10 cellular contexts compared by ENCODE assay signal in the genomic region with DNA sequence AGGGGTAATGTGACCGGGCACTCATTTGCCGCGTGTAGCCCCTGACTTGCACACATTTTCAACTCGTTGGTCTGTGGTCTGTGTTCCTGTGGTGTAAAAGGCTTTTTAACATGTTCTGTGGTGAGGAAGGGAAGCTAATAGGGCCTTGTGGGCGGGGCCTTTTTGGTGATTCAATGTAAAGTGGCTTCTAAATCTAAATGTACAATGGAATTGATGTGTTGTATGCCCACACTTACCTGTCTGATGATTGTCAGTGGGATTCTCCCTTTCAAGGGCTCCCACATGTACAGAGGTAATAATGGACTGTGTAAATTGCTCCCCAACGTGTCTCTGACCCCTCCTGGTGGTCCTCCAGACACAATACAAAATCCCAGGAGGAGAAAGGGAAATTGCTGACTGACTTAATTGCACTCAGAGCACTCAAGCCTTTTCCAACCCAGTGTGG. TPM values are rescaled to one million over a fixed set of nuclear protein-coding genes. Genes with fewer than 3 reads are reported as not detected.
DNase-seq lines count a peak whose midpoint lies in the region; ATAC-seq and TF ChIP-seq lines count a peak whose summit lies in the region.
"Had no signal": no experiment of that assay in that cellular context is flagged by ENCODE, and none has a peak within 500 bp of the region (broad histone marks: within the 10 kb centered on the region; RNA-seq: fewer than 3 reads in every experiment).

No MANE protein-coding gene starts in this region.

- H3F3A ChIP-seq in GM23338 (replicated peaks; ENCODE audit: low read depth) = no peaks in the 10 kb centered on the region; the same call in 1 of the 2 replicates

- no peak overlapping the region for H3K4me3 Mint-ChIP-seq in GM23338
- H3K4me3 Mint-ChIP-seq in activated naive CD4-positive, alpha-beta T cell treated with anti-CD3 and anti-CD28 coated beads, Interleukin-2, amount 50 U/mL, for 24 hours = no peak overlapping the region

- DNase-seq in GM23338 (ENCODE audit: low spot score) = peak; percentile 59
- DNase-seq in NCI-H2227 (lab: John Stamatoyannopoulos, UW; ENCODE audit: unreplicated experiment) = peak; percentile 86
- DNase-seq in stimulated activated CD4-positive, alpha-beta T cell treated with anti-CD3 and anti-CD28 coated beads, Interleukin-15, amount 100 ng/mL, for 48 hours (ENCODE audit: low read depth in 2 of 2) = peak; percentile 12 to 19
- DNase-seq in MG63 = no peak
- no peak for DNase-seq in Right ventricle myocardium superior
- DNase-seq: anterior cingulate cortex had no signal

- peaks cover 10% of the 10 kb centered on the region for H3K4me1 Mint-ChIP-seq in GM23338
- H3K4me1 Mint-ChIP-seq in activated naive CD4-positive, alpha-beta T cell treated with anti-CD3 and anti-CD28 coated beads, Interleukin-2, amount 50 U/mL, for 24 hours = peaks cover 25% of the 10 kb centered on the region

- H3K27ac ChIP-seq in GM23338 (ENCODE audit: low read depth) = no peak overlapping the region
- H3K27ac ChIP-seq: SK-N-MC had no signal

- H3K27ac Mint-ChIP-seq in GM23338 = no peak overlapping the region
- H3K27ac Mint-ChIP-seq in activated naive CD4-positive, alpha-beta T cell treated with anti-CD3 and anti-CD28 coated beads, Interleukin-2, amount 50 U/mL, for 24 hours = peak overlapping the region; percentile 66

- H3K79me2 ChIP-seq in GM23338 (replicated peaks; ENCODE audit: insufficient read depth) = no peaks in the 10 kb centered on the region

- H3K9me3 Mint-ChIP-seq in GM23338 = no peaks in the 10 kb centered on the region
- no peaks in the 10 kb centered on the region for H3K9me3 Mint-ChIP-seq in activated naive CD4-positive, alpha-beta T cell treated with anti-CD3 and anti-CD28 coated beads, Interleukin-2, amount 50 U/mL, for 24 hours

- no peaks in the 10 kb centered on the region for H4K20me1 ChIP-seq in GM23338 (replicated peaks; ENCODE audit: insufficient read depth)

- no peak overlapping the region for H3K4me2 ChIP-seq in GM23338

- H2AFZ ChIP-seq in GM23338 = no peak overlapping the region

- H3K4me3 ChIP-seq in GM23338 (no peak overlapping the region), MG63 (no peak overlapping the region)
- H3K4me3 ChIP-seq: SK-N-MC had no signal

- peaks cover 2% of the 10 kb centered on the region; the same call in 1 of the 3 replicates for H3K36me3 Mint-ChIP-seq in GM23338 (ENCODE audit: low read depth)
- H3K36me3 Mint-ChIP-seq in activated naive CD4-positive, alpha-beta T cell treated with anti-CD3 and anti-CD28 coated beads, Interleukin-2, amount 50 U/mL, for 24 hours = peaks cover 1% of the 10 kb centered on the region

- H3K4me1 ChIP-seq in GM23338 (ENCODE audit: insufficient read depth) = no peaks in the 10 kb centered on the region

- no peaks in the 10 kb centered on the region for H3K27me3 ChIP-seq in GM23338 (ENCODE audit: insufficient read depth)
- H3K27me3 ChIP-seq in MG63 = no peaks in the 10 kb centered on the region

- peak; percentile 64 for ATAC-seq in GM23338
- no peak for ATAC-seq in GM21515 (IDR thresholded peaks at IDR 0.05; ENCODE audit: unreplicated experiment)
- no peak for ATAC-seq in HG03520 (IDR thresholded peaks at IDR 0.05; ENCODE audit: unreplicated experiment)
- no peak for ATAC-seq in Right ventricle myocardium superior (ENCODE audit: poor library complexity)

- no peaks in the 10 kb centered on the region; the same call in 1 of the 2 replicates for H3K36me3 ChIP-seq in GM23338 (ENCODE audit: insufficient read depth)
- H3K36me3 ChIP-seq in MG63 = peaks cover 2% of the 10 kb centered on the region; the same call in 1 of the 2 replicates

- no peaks in the 10 kb centered on the region for H3K27me3 Mint-ChIP-seq in GM23338 (ENCODE audit: insufficient read depth, low read depth, poor library complexity)
- no peaks in the 10 kb centered on the region for H3K27me3 Mint-ChIP-seq in activated naive CD4-positive, alpha-beta T cell treated with anti-CD3 and anti-CD28 coated beads, Interleukin-2, amount 50 U/mL, for 24 hours

- peak; percentile 49 to 65 for TF ChIP-seq CTCF in GM23338 (conservative IDR thresholded peaks at IDR 0.05; ENCODE audit: low read depth in 2 of 2)

- intact Hi-C loops in Right ventricle myocardium superior (cut with DNase I) = no loop called here

- H3K9me2 ChIP-seq in GM23338 (ENCODE audit: insufficient read depth) = no peaks in the 10 kb centered on the region

- no peaks in the 10 kb centered on the region for H3K9me3 ChIP-seq in MG63

TF ChIP-seq in GM23338, 12 proteins besides CTCF, POLR2A, EP300 and RAD21 (continues in another document):
- TF ChIP-seq, protein P1, sequence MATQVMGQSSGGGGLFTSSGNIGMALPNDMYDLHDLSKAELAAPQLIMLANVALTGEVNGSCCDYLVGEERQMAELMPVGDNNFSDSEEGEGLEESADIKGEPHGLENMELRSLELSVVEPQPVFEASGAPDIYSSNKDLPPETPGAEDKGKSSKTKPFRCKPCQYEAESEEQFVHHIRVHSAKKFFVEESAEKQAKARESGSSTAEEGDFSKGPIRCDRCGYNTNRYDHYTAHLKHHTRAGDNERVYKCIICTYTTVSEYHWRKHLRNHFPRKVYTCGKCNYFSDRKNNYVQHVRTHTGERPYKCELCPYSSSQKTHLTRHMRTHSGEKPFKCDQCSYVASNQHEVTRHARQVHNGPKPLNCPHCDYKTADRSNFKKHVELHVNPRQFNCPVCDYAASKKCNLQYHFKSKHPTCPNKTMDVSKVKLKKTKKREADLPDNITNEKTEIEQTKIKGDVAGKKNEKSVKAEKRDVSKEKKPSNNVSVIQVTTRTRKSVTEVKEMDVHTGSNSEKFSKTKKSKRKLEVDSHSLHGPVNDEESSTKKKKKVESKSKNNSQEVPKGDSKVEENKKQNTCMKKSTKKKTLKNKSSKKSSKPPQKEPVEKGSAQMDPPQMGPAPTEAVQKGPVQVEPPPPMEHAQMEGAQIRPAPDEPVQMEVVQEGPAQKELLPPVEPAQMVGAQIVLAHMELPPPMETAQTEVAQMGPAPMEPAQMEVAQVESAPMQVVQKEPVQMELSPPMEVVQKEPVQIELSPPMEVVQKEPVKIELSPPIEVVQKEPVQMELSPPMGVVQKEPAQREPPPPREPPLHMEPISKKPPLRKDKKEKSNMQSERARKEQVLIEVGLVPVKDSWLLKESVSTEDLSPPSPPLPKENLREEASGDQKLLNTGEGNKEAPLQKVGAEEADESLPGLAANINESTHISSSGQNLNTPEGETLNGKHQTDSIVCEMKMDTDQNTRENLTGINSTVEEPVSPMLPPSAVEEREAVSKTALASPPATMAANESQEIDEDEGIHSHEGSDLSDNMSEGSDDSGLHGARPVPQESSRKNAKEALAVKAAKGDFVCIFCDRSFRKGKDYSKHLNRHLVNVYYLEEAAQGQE (IDR thresholded peaks at IDR 0.05; ENCODE audit: unreplicated experiment) = no peak
- no peak for TF ChIP-seq NANOG (IDR thresholded peaks at IDR 0.05; ENCODE audit: borderline replicate concordance)
- no peak for TF ChIP-seq ZNF114 (CRISPR knock-in tag; IDR thresholded peaks at IDR 0.05)
- no peak for TF ChIP-seq EZH2 (IDR thresholded peaks at IDR 0.05; ENCODE audit: low read depth, unreplicated experiment)
- no peak for TF ChIP-seq EZH2phosphoT487 (IDR thresholded peaks at IDR 0.05; ENCODE audit: unreplicated experiment)

RNA-seq across cellular contexts. Expression of a gene that starts 43.1 kb away (rescaled TPM):
- 27.9 and 30.8 TPM in 2 replicates for total RNA-seq in GM23338 (2014; rRNA removed; shearing (Covaris generic))
- 15.1 and 15.4 TPM in 2 replicates for polyA plus RNA-seq in GM23338 (2016; fragmentation: Nextera tagmentation; extraction: Ambion mirVana)
- total RNA-seq in MG63 (2014; rRNA removed; shearing (Covaris generic); ENCODE audit: low replicate concordance) = 5.2 and 6.0 TPM in 2 replicates
- total RNA-seq in Right ventricle myocardium superior = 11.2 TPM

Comparison
In these comparisons a context has a peak if more than half of its experiments do, and no peak if none do; other contexts are left out.
1. DNase-seq: peak in GM23338 (single experiment), NCI-H2227 (single experiment) and stimulated activated CD4-positive, alpha-beta T cell treated with anti-CD3 and anti-CD28 coated beads, Interleukin-15, amount 100 ng/mL, for 48 hours (2 of 2); none in MG63 (single experiment) and Right ventricle myocardium superior (single experiment).